ENCODE assay signal across 8 cellular contexts in genomic region chr3:126357299-126358037, GRCh38. TPM values are rescaled to one million over a fixed set of nuclear protein-coding genes. Genes with fewer than 3 reads are reported as not detected.
DNase-seq lines count a peak whose midpoint lies in the region; ATAC-seq and TF ChIP-seq lines count a peak whose summit lies in the region.

TSS of gene KLF15 (minus strand) at chr3:126357408. CDS start at chr3:126352922, 4,486 bp downstream.

- peak within 1 kb of the TSS in 4 of 7 donors; percentile 58 to 70 (median 66) for H3K27ac Mint-ChIP-seq in CD14-positive monocyte
- no peak within 1 kb of the TSS for H3K27ac Mint-ChIP-seq in activated T-cell treated with anti-CD3 and anti-CD28 coated beads, Interleukin-2, amount 50 U/mL, for 72 hours

- TF ChIP-seq EP300 in esophagus muscularis mucosa (IDR thresholded peaks at IDR 0.05) = no peak

- ATAC-seq in GM19463 (IDR thresholded peaks at IDR 0.05; ENCODE audit: unreplicated experiment) = peak; percentile 95
- peak; percentile 94 to 95 for ATAC-seq in activated T-cell treated with anti-CD3 and anti-CD28 coated beads, Interleukin-2, amount 50 U/mL, for 72 hours (replicated peaks in 1 of 2)

- H3K9me3 Mint-ChIP-seq in CD14-positive monocyte = peaks cover 0 to 20% (median 7%) of the 10 kb centered on the region in 7 donors
- H3K9me3 Mint-ChIP-seq in activated T-cell treated with anti-CD3 and anti-CD28 coated beads, Interleukin-2, amount 50 U/mL, for 72 hours = no peaks in the 10 kb centered on the region

- WGBS in esophagus muscularis mucosa = 0% methylated on average over 19 of the region's 86 CpGs

- peaks cover under 1 to 20% (median 7%) of the 10 kb centered on the region in 4 donors for H3K36me3 ChIP-seq in esophagus muscularis mucosa
- H3K36me3 ChIP-seq in muscle layer of duodenum (ENCODE audit: control insufficient read depth in 1 of 2, insufficient read depth in 2 of 2, low read length in 2 of 2) = peaks cover 0 to 1% of the 10 kb centered on the region in 2 donors

- DNase-seq in CD14-positive monocyte (ENCODE audit: low spot score) (peak; percentile 80), HL-60 (ENCODE audit: low read depth in 1 of 2, low spot score in 1 of 2) (peak; percentile 49 to 65), OCI-M1 (lab: John Stamatoyannopoulos, UW) (peak; percentile 83), esophagus muscularis mucosa (ENCODE audit: extremely low spot score) (peak; percentile 96)
- DNase-seq in activated T-cell treated with anti-CD3 and anti-CD28 coated beads, Interleukin-2, amount 50 U/mL, for 72 hours = peak; percentile 80 to 86
- peak; percentile 53 to 67 for DNase-seq in stimulated activated CD8-positive, alpha-beta memory T cell treated with anti-CD3 and anti-CD28 coated beads, Interleukin-7, amount 100 ng/mL, for 1 hour (ENCODE audit: low read depth in 2 of 2)

- no peak for TF ChIP-seq POLR2A in esophagus muscularis mucosa (IDR thresholded peaks at IDR 0.05; ENCODE audit: low read depth)

- peaks cover 18% of the 10 kb centered on the region for H3K4me1 Mint-ChIP-seq in CD14-positive monocyte
- H3K4me1 Mint-ChIP-seq in activated T-cell treated with anti-CD3 and anti-CD28 coated beads, Interleukin-2, amount 50 U/mL, for 72 hours (ENCODE audit: low read depth) = peaks cover 16% of the 10 kb centered on the region

- H3K4me3 ChIP-seq in HL-60 (replicated peaks; ENCODE audit: insufficient read depth, low read length) = peak within 1 kb of the TSS; percentile 51
- H3K4me3 ChIP-seq in esophagus muscularis mucosa = peak within 1 kb of the TSS; percentile 97 to 99 (median 98)
- peak within 1 kb of the TSS; percentile 66 to 77 for H3K4me3 ChIP-seq in muscle layer of duodenum (ENCODE audit: low read depth in 1 of 2, low read length in 2 of 2)

- intact Hi-C loops in CD14-positive monocyte (cut with micrococcal nuclease) = loop anchor here (5.0 to 10.0 kb wide), 3 partner anchors 107 to 440 kb away; partner anchors contain the start of gene ZXDC (in 1 of the 2)
- intact Hi-C loops in esophagus muscularis mucosa (cut with DNase I) = loop anchor here (1.0 kb wide), 1 partner anchor 90 kb away; no protein-coding TSS in a partner anchor

- H3K27ac ChIP-seq in HL-60 (replicated peaks) (no peak within 1 kb of the TSS), esophagus muscularis mucosa (replicated peaks in 1 of 4) (peak within 1 kb of the TSS; percentile 92 to 100 (median 98)), muscle layer of duodenum (ENCODE audit: low read length) (peak within 1 kb of the TSS; percentile 60)

- H3K36me3 Mint-ChIP-seq in CD14-positive monocyte = peaks cover 4 to 7% of the 10 kb centered on the region in 2 donors
- H3K36me3 Mint-ChIP-seq in activated T-cell treated with anti-CD3 and anti-CD28 coated beads, Interleukin-2, amount 50 U/mL, for 72 hours (ENCODE audit: insufficient read depth in 2 of 2) = peaks cover 2% of the 10 kb centered on the region in 2 donors

- H3K4me1 ChIP-seq in esophagus muscularis mucosa = peaks cover 41 to 44% (median 42%) of the 10 kb centered on the region in 4 donors
- H3K4me1 ChIP-seq in muscle layer of duodenum (ENCODE audit: control insufficient read depth in 1 of 2, insufficient read depth in 2 of 2, low read length in 2 of 2) = peaks cover 5 to 14% of the 10 kb centered on the region in 2 donors

- H3K4me3 Mint-ChIP-seq in CD14-positive monocyte = peak within 1 kb of the TSS; percentile 82 to 94
- H3K4me3 Mint-ChIP-seq in activated T-cell treated with anti-CD3 and anti-CD28 coated beads, Interleukin-2, amount 50 U/mL, for 72 hours = peak within 1 kb of the TSS; percentile 86 to 87

- TF ChIP-seq CTCF in CD14-positive monocyte (IDR thresholded peaks at IDR 0.05) = no peak
- TF ChIP-seq CTCF in HL-60 (IDR thresholded peaks at IDR 0.05; ENCODE audit: insufficient read depth, low read length) = no peak
- no peak for TF ChIP-seq CTCF in esophagus muscularis mucosa (IDR thresholded peaks at IDR 0.05)

- H3K27me3 ChIP-seq in HL-60 (ENCODE audit: insufficient read depth, poor library complexity, severe bottlenecking) = peaks cover 32% of the 10 kb centered on the region
- peaks cover 0 to 15% (median 0%) of the 10 kb centered on the region in 4 donors for H3K27me3 ChIP-seq in esophagus muscularis mucosa
- H3K27me3 ChIP-seq in muscle layer of duodenum (ENCODE audit: low read depth, low read length) = no peaks in the 10 kb centered on the region

- peaks cover 59 to 78% (median 64%) of the 10 kb centered on the region in 3 donors for H3K27me3 Mint-ChIP-seq in CD14-positive monocyte (ENCODE audit: low read depth in 3 of 3)
- peaks cover 57% of the 10 kb centered on the region for H3K27me3 Mint-ChIP-seq in activated T-cell treated with anti-CD3 and anti-CD28 coated beads, Interleukin-2, amount 50 U/mL, for 72 hours (ENCODE audit: low read depth)

- peaks cover 0 to 9% (median 0%) of the 10 kb centered on the region in 4 donors for H3K9me3 ChIP-seq in esophagus muscularis mucosa
- peaks cover 0 to 7% of the 10 kb centered on the region in 2 donors for H3K9me3 ChIP-seq in muscle layer of duodenum (ENCODE audit: control insufficient read depth in 1 of 2, low read length in 2 of 2)

RNA-seq across cellular contexts. Expression of gene KLF15, which starts in this region (rescaled TPM):
- not detected for polyA plus RNA-seq in CD14-positive monocyte
- 1 to 10 TPM in 1 of 2 donors, under 1 TPM in 1; 0.44 to 1.0 TPM for total RNA-seq in activated T-cell treated with anti-CD3 and anti-CD28 coated beads, Interleukin-2, amount 50 U/mL, for 72 hours
- total RNA-seq in esophagus muscularis mucosa = 100 to 1,000 TPM in 2 of 4 donors, 10 to 100 TPM in 2; 84.3 to 208 (median 93.6) TPM

Comparison
In these comparisons a context has a peak if more than half of its experiments do, and no peak if none do; other contexts are left out.
1. RNA of gene KLF15 (total RNA-seq): 84.3 to 208 TPM in esophagus muscularis mucosa; 0.44 to 1.0 TPM in activated T-cell treated with anti-CD3 and anti-CD28 coated beads, Interleukin-2, amount 50 U/mL, for 72 hours; every median in the first group is over 10 times any median in the second.
2. Peak in DNase-seq in CD14-positive monocyte; RNA of the gene not detected or under 1 TPM.
3. Peak in every context shown above with its lines, with median percentiles within 50 percentile points of each other: DNase-seq and H3K4me3 ChIP-seq.